Comparison of ENCODE assay signal across 1 cellular context in genomic region chr3:195140816-195141793, GRCh38.
TF ChIP-seq lines count a peak whose summit lies in the region.

No MANE protein-coding gene starts in this region.

TF ChIP-seq in K562, 482 proteins besides CTCF, POLR2A, EP300 and RAD21 (continued from another document and continues in another):
- TF ChIP-seq ZNF395 (CRISPR knock-in tag; IDR thresholded peaks at IDR 0.05) (peak; percentile 83; the same call in 1 of the 2 replicates), RNF2 (IDR thresholded peaks at IDR 0.05) (peak; percentile 89), CHCHD3 (CRISPR knock-in tag; IDR thresholded peaks at IDR 0.05) (no peak), ATF4 (CRISPR knock-in tag; IDR thresholded peaks at IDR 0.05) (peak; percentile 66; the same call in 1 of the 2 replicates), E2F8 (IDR thresholded peaks at IDR 0.05; ENCODE audit: low read depth, partially characterized antibody) (peak; percentile 60), TEAD1 (CRISPR knock-in tag; IDR thresholded peaks at IDR 0.05) (peak; percentile 95 to 99), SMAD4 (CRISPR knock-in tag; conservative IDR thresholded peaks at IDR 0.05) (peak; percentile 84), BRF1 (IDR thresholded peaks at IDR 0.05; ENCODE audit: borderline replicate concordance, extremely low read depth, insufficient read length) (no peak), NR4A1 (CRISPR knock-in tag; IDR thresholded peaks at IDR 0.05) (no peak), NR4A1 (tag; IDR thresholded peaks at IDR 0.05) (peak; percentile 86), CBX2 (IDR thresholded peaks at IDR 0.05; ENCODE audit: insufficient read depth, low read length, poor library complexity, severe bottlenecking) (no peak), MCM5 (IDR thresholded peaks at IDR 0.05; ENCODE audit: low read depth) (no peak), KLF16 (IDR thresholded peaks at IDR 0.05) (peak; percentile 82), NR1H2 (CRISPR knock-in tag; IDR thresholded peaks at IDR 0.05) (0 out of 2 replicates have a peak, but pooled peaks have one; percentile 25), ATF2 (CRISPR knock-in tag; IDR thresholded peaks at IDR 0.05) (no peak), ZC3H8 (IDR thresholded peaks at IDR 0.05) (no peak), THRB (CRISPR knock-in tag; conservative IDR thresholded peaks at IDR 0.05) (no peak), POLR3G (IDR thresholded peaks at IDR 0.05; ENCODE audit: extremely low read depth, insufficient read length, insufficient replicate concordance) (no peak), MCM3 (IDR thresholded peaks at IDR 0.05) (no peak), MAFK (IDR thresholded peaks at IDR 0.05; ENCODE audit: low read length) (peak; percentile 52; the same call in 1 of the 2 replicates), RUNX1 (IDR thresholded peaks at IDR 0.05; ENCODE audit: low read depth) (no peak), SRSF3 (IDR thresholded peaks at IDR 0.05; ENCODE audit: insufficient read depth, low read length) (no peak), POLR2B (IDR thresholded peaks at IDR 0.05; ENCODE audit: low read depth, partially characterized antibody) (no peak), USF1 (CRISPR knock-in tag; IDR thresholded peaks at IDR 0.05) (no peak), ZNF551 (CRISPR knock-in tag; IDR thresholded peaks at IDR 0.05) (no peak), YBX1 (IDR thresholded peaks at IDR 0.05) (no peak), ZHX1 (conservative IDR thresholded peaks at IDR 0.05; ENCODE audit: low read length) (no peak), ZBTB1 (CRISPR knock-in tag; IDR thresholded peaks at IDR 0.05; ENCODE audit: borderline replicate concordance, low read depth) (no peak), ZBTB34 (CRISPR knock-in tag; IDR thresholded peaks at IDR 0.05) (no peak), ZKSCAN8 (CRISPR knock-in tag; IDR thresholded peaks at IDR 0.05) (peak; percentile 35; the same call in 1 of the 2 replicates), SP1 (CRISPR knock-in tag; IDR thresholded peaks at IDR 0.05) (no peak; the same call in 1 of the 2 replicates), ZFPM2 (CRISPR knock-in tag; IDR thresholded peaks at IDR 0.05) (no peak), ZNF609 (CRISPR knock-in tag; IDR thresholded peaks at IDR 0.05; ENCODE audit: borderline replicate concordance) (no peak), NEUROD1 (IDR thresholded peaks at IDR 0.05; ENCODE audit: borderline replicate concordance, low read depth, low read length, partially characterized antibody) (peak; percentile 76), BMI1 (IDR thresholded peaks at IDR 0.05; ENCODE audit: low read length) (no peak), MEIS2 (IDR thresholded peaks at IDR 0.05; ENCODE audit: partially characterized antibody) (peak; percentile 31), EP400 (IDR thresholded peaks at IDR 0.05) (peak; percentile 66), RBFOX2 (IDR thresholded peaks at IDR 0.05; ENCODE audit: low read depth, low read length) (no peak), ZNF696 (CRISPR knock-in tag; conservative IDR thresholded peaks at IDR 0.05) (no peak), ZNF398 (CRISPR knock-in tag; IDR thresholded peaks at IDR 0.05) (0 out of 2 replicates have a peak, but pooled peaks have one; percentile 35), CREB5 (CRISPR knock-in tag; IDR thresholded peaks at IDR 0.05) (no peak)
